8 cellular contexts compared by ENCODE assay signal in genomic region chr5:140563554-140563953, GRCh38. TPM values are rescaled to one million over a fixed set of nuclear protein-coding genes. Genes with fewer than 3 reads are reported as not detected.
DNase-seq lines count a peak whose midpoint lies in the region; TF ChIP-seq lines count a peak whose summit lies in the region.

No MANE protein-coding gene starts in this region.

- H3K4me3 ChIP-seq in esophagus muscularis mucosa = peak overlapping the region; percentile 68 to 96 (median 74)
- peak overlapping the region; percentile 63 to 77 for H3K4me3 ChIP-seq in prostate gland

- H3K4me1 ChIP-seq in ES-I3 (ENCODE audit: insufficient read depth, low read length) (no peaks in the 10 kb centered on the region), esophagus muscularis mucosa (peaks cover 42 to 65% (median 56%) of the 10 kb centered on the region in 4 donors), prostate gland (replicated peaks) (peaks cover 6% of the 10 kb centered on the region)

- peak overlapping the region; percentile 80 for H3K9ac ChIP-seq in ES-I3 (ENCODE audit: low read depth, low read length)

- 63% methylated on average over 4 of the region's 9 CpGs for WGBS in esophagus muscularis mucosa
- 60% methylated on average over 9 of the region's 9 CpGs for WGBS in prostate gland

- H3K27ac ChIP-seq in esophagus muscularis mucosa (replicated peaks in 1 of 4) (peak overlapping the region; percentile 90 to 94 (median 92)), prostate gland (peak overlapping the region; percentile 91 to 96)

- no peaks in the 10 kb centered on the region for H3K9me3 ChIP-seq in ES-I3 (ENCODE audit: control insufficient read depth, insufficient read depth, low read length)
- H3K9me3 ChIP-seq in esophagus muscularis mucosa = no peaks in the 10 kb centered on the region
- no peaks in the 10 kb centered on the region for H3K9me3 ChIP-seq in prostate gland

- DNase-seq in RPMI8226 = peak; percentile 37
- no peak for DNase-seq in esophagus muscularis mucosa (ENCODE audit: extremely low spot score)
- DNase-seq in prostate gland (ENCODE audit: low spot score) = no peak
- no peak for DNase-seq in NCI-H1105 (lab: John Stamatoyannopoulos, UW)
- no peak for DNase-seq in effector CD8-positive, alpha-beta T cell (lab: John Stamatoyannopoulos, UW)
- DNase-seq in NCI-H2171 (lab: John Stamatoyannopoulos, UW) = no peak
- DNase-seq in AG08395 (ENCODE audit: low spot score) = no peak

- TF ChIP-seq EP300 in esophagus muscularis mucosa (IDR thresholded peaks at IDR 0.05) = no peak

- no peaks in the 10 kb centered on the region; the same call in 1 of the 2 replicates for H3K36me3 ChIP-seq in ES-I3 (ENCODE audit: insufficient read depth, low read length)
- H3K36me3 ChIP-seq in esophagus muscularis mucosa = peaks cover 0 to 62% (median 43%) of the 10 kb centered on the region in 4 donors
- H3K36me3 ChIP-seq in prostate gland = no peaks in the 10 kb centered on the region

- intact Hi-C loops in esophagus muscularis mucosa (cut with DNase I) (no loop called here), prostate gland (cut with DNase I) (loop anchor here (5.0 kb wide), 1 partner anchor 84 kb away; the partner anchor contains the start of genes IK and NDUFA2)

- TF ChIP-seq CTCF in esophagus muscularis mucosa (IDR thresholded peaks at IDR 0.05) = no peak
- TF ChIP-seq CTCF in prostate gland (IDR thresholded peaks at IDR 0.05) = no peak

- H3K27me3 ChIP-seq in esophagus muscularis mucosa = no peaks in the 10 kb centered on the region
- H3K27me3 ChIP-seq in prostate gland (replicated peaks; ENCODE audit: insufficient read depth) = no peaks in the 10 kb centered on the region

- TF ChIP-seq POLR2A in esophagus muscularis mucosa (IDR thresholded peaks at IDR 0.05; ENCODE audit: low read depth) (no peak), prostate gland (IDR thresholded peaks at IDR 0.05) (no peak)

RNA-seq across cellular contexts. Expression of gene APBB3, which starts 0.8 kb away (rescaled TPM):
- total RNA-seq in esophagus muscularis mucosa (10 to 100 TPM in 3 of 4 donors, 1 to 10 TPM in 1; 6.8 to 12.5 (median 11.8) TPM), prostate gland (10 to 100 TPM; 23.7 to 70.7 TPM)

RNA-seq across cellular contexts. Expression of gene SLC35A4, which starts 1.1 kb away (rescaled TPM):
- total RNA-seq in esophagus muscularis mucosa = 10 to 100 TPM; 27.8 to 45.1 (median 36.6) TPM
- 100 to 1,000 TPM in 1 of 2 donors, 10 to 100 TPM in 1; 61.8 to 107 TPM for total RNA-seq in prostate gland

RNA-seq across cellular contexts. Expression of gene SRA1, which starts 6.3 kb away (rescaled TPM):
- total RNA-seq in esophagus muscularis mucosa (10 to 100 TPM; 17.4 to 29.2 (median 24.7) TPM), prostate gland (10 to 100 TPM; 31.6 to 33.6 TPM)

RNA-seq across cellular contexts. Expression of gene EIF4EBP3, which starts 16.1 kb away (rescaled TPM):
- total RNA-seq in esophagus muscularis mucosa (10 to 100 TPM in 1 of 4 donors, 1 to 10 TPM in 3; 7.8 to 25.3 (median 9.2) TPM), prostate gland (10 to 100 TPM; 28.3 to 41.4 TPM)
